Comparison of ENCODE assay signal across 7 cellular contexts in the genomic region with DNA sequence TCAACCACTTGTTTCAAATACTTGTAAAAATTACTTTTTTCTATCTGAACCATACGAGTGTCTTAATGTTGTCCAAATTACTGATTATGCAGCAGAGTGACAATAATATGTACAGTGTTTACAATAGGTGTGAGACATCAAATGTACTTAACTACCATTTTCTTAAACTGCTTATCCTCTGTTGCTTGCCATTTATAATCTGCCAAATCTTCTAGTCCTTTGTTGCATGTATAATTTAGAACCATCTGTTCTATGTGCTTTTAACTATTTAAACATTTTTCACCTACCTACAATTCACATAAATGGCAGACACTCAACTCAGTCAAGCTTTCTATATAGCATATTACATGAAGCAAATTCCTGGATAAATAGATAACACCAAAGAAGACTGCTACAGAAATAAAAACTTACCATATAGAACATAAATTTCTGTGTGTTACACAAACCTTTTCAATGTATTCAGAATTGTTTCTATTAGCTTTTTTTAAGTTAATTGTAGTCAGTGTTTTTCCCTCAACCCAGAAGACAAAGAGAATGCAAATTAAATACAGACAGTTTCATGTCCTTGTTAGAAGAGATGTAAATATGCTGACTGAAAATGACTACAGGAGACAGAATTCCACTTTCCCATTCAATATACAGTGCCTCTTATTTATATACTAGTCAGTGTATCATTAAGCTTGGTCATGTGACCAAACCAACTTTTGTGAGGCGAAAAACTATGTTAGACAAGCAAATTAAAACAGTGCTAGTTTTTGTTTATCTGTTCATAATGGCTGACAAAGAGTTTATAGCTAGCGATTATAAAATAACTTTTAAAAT. TPM values are rescaled to one million over a fixed set of nuclear protein-coding genes. Genes with fewer than 3 reads are reported as not detected.
DNase-seq lines count a peak whose midpoint lies in the region; ATAC-seq, FAIRE-seq and TF ChIP-seq lines count a peak whose summit lies in the region.

No MANE protein-coding gene starts in this region.

- no peak for ATAC-seq in HG02970 (IDR thresholded peaks at IDR 0.05; ENCODE audit: low FRiP score, unreplicated experiment)

- no peak for TF ChIP-seq POLR2A in H54 (IDR thresholded peaks at IDR 0.05; ENCODE audit: low read depth, low read length)
- no peak for TF ChIP-seq POLR2A in ovary (IDR thresholded peaks at IDR 0.05)

- no peaks in the 10 kb centered on the region for H3K27me3 ChIP-seq in ovary

- H3K27ac Mint-ChIP-seq in endothelial cell (ENCODE audit: unreplicated experiment): peak overlapping the region; percentile 100

- H3K27ac ChIP-seq in ovary: peak overlapping the region in 1 of 2 donors; percentile 98

- peaks cover 9% of the 10 kb centered on the region for H3K36me3 Mint-ChIP-seq in endothelial cell (ENCODE audit: low read depth, unreplicated experiment)

- peak overlapping the region; percentile 100 for H3K4me3 Mint-ChIP-seq in endothelial cell (ENCODE audit: unreplicated experiment)

- peak overlapping the region; percentile 72 for H3K4me3 ChIP-seq in ovary

- WGBS in ovary, 3 donors: 4 to 7% (median 4%) methylated on average over 3 of the region's 3 CpGs

- DNase-seq in H54 (ENCODE audit: insufficient read length, low spot score): no peak
- DNase-seq in NCI-H82 (lab: John Stamatoyannopoulos, UW): peak; percentile 59
- DNase-seq in endothelial cell (ENCODE audit: low spot score): no peak
- DNase-seq in ovary: no peak
- DNase-seq in AML-193 (lab: John Stamatoyannopoulos, UW): no peak
- DNase-seq in NCI-H187 (lab: John Stamatoyannopoulos, UW): no peak

- H3K4me1 Mint-ChIP-seq in endothelial cell (ENCODE audit: unreplicated experiment): peaks cover 33% of the 10 kb centered on the region

- no peak for TF ChIP-seq EP300 in ovary (IDR thresholded peaks at IDR 0.05)

- FAIRE-seq in H54 (lab: Jason Lieb, UNC): peak; percentile 75

- H3K27me3 Mint-ChIP-seq in endothelial cell (ENCODE audit: unreplicated experiment): peaks cover 15% of the 10 kb centered on the region

- intact Hi-C loops in ovary (cut with DNase I): no loop called here

- H3K36me3 ChIP-seq in ovary: no peaks in the 10 kb centered on the region

- TF ChIP-seq CTCF in endothelial cell (IDR thresholded peaks at IDR 0.05; ENCODE audit: unreplicated experiment) (no peak), ovary (IDR thresholded peaks at IDR 0.05) (no peak)

- no peaks in the 10 kb centered on the region for H3K9me3 Mint-ChIP-seq in endothelial cell (ENCODE audit: unreplicated experiment)

- H3K4me1 ChIP-seq in ovary (ENCODE audit: insufficient read depth): peaks cover 2% of the 10 kb centered on the region

- no peaks in the 10 kb centered on the region for H3K9me3 ChIP-seq in ovary

RNA-seq across cellular contexts. Expression of a gene that starts 2.6 kb away (rescaled TPM):
- total RNA-seq in endothelial cell (ENCODE audit: unreplicated experiment) (100 TPM), ovary (100 to 1,000 TPM in 4 of 7 donors, 10 to 100 TPM in 3; 86.2 to 131 (median 107) TPM)
- polyA plus RNA-seq in ovary: 10 to 100 TPM; 31.8 to 43.3 TPM
